Comparison of ENCODE assay signal across 16 cellular contexts in the genomic region with DNA sequence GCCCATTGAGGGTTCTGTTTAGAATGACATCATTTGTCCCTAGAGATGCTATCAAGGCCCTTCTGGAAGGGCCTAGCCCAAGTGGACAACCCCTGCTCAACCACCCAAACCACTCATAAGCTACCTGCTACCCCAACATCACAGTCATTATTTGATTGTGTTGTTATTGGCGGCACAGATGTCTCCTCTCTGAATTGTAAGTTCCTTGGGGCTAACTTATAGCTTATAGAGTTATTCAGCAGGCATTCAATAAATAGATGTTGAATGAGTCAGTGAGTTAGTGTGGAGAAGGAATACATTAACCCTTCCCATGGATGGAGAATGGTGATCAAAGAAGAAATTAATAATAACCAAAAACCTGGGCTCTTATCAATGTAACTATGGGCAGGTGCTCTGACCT.
DNase-seq lines count a peak whose midpoint lies in the region; ATAC-seq, FAIRE-seq and TF ChIP-seq lines count a peak whose summit lies in the region.
"Had no signal": no experiment of that assay in that cellular context is flagged by ENCODE, and none has a peak within 500 bp of the region (broad histone marks: within the 10 kb centered on the region; RNA-seq: fewer than 3 reads in every experiment).

No MANE protein-coding gene starts in this region.

- peaks cover 7% of the 10 kb centered on the region for H3K9me1 ChIP-seq in keratinocyte (ENCODE audit: control insufficient read depth, extremely low read depth, insufficient read depth, low read length)

- H3K36me3 ChIP-seq in Caco-2 (ENCODE audit: control insufficient read depth, insufficient read depth, low read length) (no peaks in the 10 kb centered on the region), astrocyte (ENCODE audit: insufficient read depth, low read length) (no peaks in the 10 kb centered on the region), keratinocyte (ENCODE audit: control insufficient read depth in 2 of 2, extremely low read depth in 1 of 2, insufficient read depth in 2 of 2, low read length in 2 of 2) (no peaks in the 10 kb centered on the region)
- H3K36me3 ChIP-seq: BLaER1 had no signal

- DNase-seq in Caco-2 (no peak), H54 (ENCODE audit: insufficient read length, low spot score) (peak; percentile 13), astrocyte (ENCODE audit: low read depth) (peak; percentile 35), keratinocyte (ENCODE audit: low read depth, low spot score) (no peak), SIG-M5 (lab: John Stamatoyannopoulos, UW) (no peak), cerebellar cortex (ENCODE audit: low spot score) (no peak), omental fat pad (ENCODE audit: low spot score) (no peak)
- DNase-seq: CD4-positive, alpha-beta memory T cell; HCEC 1CT; NCI-H1105 treated with DMSO at 0.1 percent for 48 hours; NCI-H1694; SHP77 had no signal

- POLR2A ChIA-PET in Caco-2 (lab: Charles Lee): no interaction called here

- H2AFZ ChIP-seq in astrocyte (ENCODE audit: low read depth, low read length): no peak overlapping the region
- no peak overlapping the region for H2AFZ ChIP-seq in keratinocyte (ENCODE audit: control insufficient read depth, low read length)

- peaks cover 17% of the 10 kb centered on the region for H3K36me3 Mint-ChIP-seq in Caco-2 (ENCODE audit: insufficient read depth, unreplicated experiment)
- no peaks in the 10 kb centered on the region for H3K36me3 Mint-ChIP-seq in astrocyte (ENCODE audit: low read depth, unreplicated experiment)
- H3K36me3 Mint-ChIP-seq: CD4-positive, alpha-beta memory T cell had no signal

- H3K27ac ChIP-seq in astrocyte (ENCODE audit: low read depth, low read length): no peak overlapping the region
- no peak overlapping the region for H3K27ac ChIP-seq in keratinocyte (ENCODE audit: control insufficient read depth, insufficient read depth, low read length)
- H3K27ac ChIP-seq: BLaER1 had no signal

- peaks cover 51% of the 10 kb centered on the region for H3K4me1 ChIP-seq in Caco-2
- H3K4me1 ChIP-seq in astrocyte (ENCODE audit: insufficient read depth, low read length): peaks cover 18% of the 10 kb centered on the region
- H3K4me1 ChIP-seq in keratinocyte (ENCODE audit: control insufficient read depth, extremely low read depth, insufficient read depth, low read length): peaks cover 44% of the 10 kb centered on the region
- H3K4me1 ChIP-seq: BLaER1 had no signal

- H3K4me3 Mint-ChIP-seq in Caco-2 (ENCODE audit: unreplicated experiment) (no peak overlapping the region), astrocyte (ENCODE audit: unreplicated experiment) (no peak overlapping the region)
- H3K4me3 Mint-ChIP-seq: CD4-positive, alpha-beta memory T cell had no signal

- no TSS peak for BruUV-seq in Caco-2 (replicated peaks; lab: Mats Ljungman, UMichigan)

- no peaks in the 10 kb centered on the region for H3K27me3 ChIP-seq in Caco-2 (replicated peaks; ENCODE audit: control insufficient read depth, insufficient read depth, low read length)
- no peaks in the 10 kb centered on the region for H3K27me3 ChIP-seq in astrocyte (ENCODE audit: insufficient read depth, low read length)
- no peaks in the 10 kb centered on the region for H3K27me3 ChIP-seq in keratinocyte (ENCODE audit: control insufficient read depth, extremely low read depth, insufficient read depth, low read length)
- H3K27me3 ChIP-seq: BLaER1 had no signal

- no peak overlapping the region for H3K4me3 ChIP-seq in Caco-2 (ENCODE audit: low read depth, low read length)
- no peak overlapping the region for H3K4me3 ChIP-seq in astrocyte (ENCODE audit: insufficient read depth, low read depth, low read length)
- H3K4me3 ChIP-seq in keratinocyte (ENCODE audit: control insufficient read depth in 2 of 3, extremely low read depth in 1 of 3, insufficient read depth in 2 of 3, low read depth in 1 of 3, low read length in 3 of 3): no peak overlapping the region
- H3K4me3 ChIP-seq: BLaER1, K562 had no signal

- no peak for FAIRE-seq in H54 (lab: Jason Lieb, UNC)
- no peak for FAIRE-seq in astrocyte (lab: Jason Lieb, UNC)
- FAIRE-seq in keratinocyte (lab: Jason Lieb, UNC): peak; percentile 81
- FAIRE-seq: A204.1, K562 had no signal

- H3K9ac ChIP-seq in astrocyte (ENCODE audit: low read length) (no peak overlapping the region), keratinocyte (ENCODE audit: control insufficient read depth, extremely low read depth, insufficient read depth, low read length) (no peak overlapping the region)
- H3K9ac ChIP-seq: BLaER1 had no signal

- ATAC-seq in HG02623 (IDR thresholded peaks at IDR 0.05; ENCODE audit: unreplicated experiment): no peak
- ATAC-seq in omental fat pad (ENCODE audit: low FRiP score): no peak
- ATAC-seq: K562 had no signal

- H3K79me2 ChIP-seq in astrocyte (ENCODE audit: insufficient read depth, low read length) (no peaks in the 10 kb centered on the region), keratinocyte (ENCODE audit: control insufficient read depth, insufficient read depth, low read length) (no peaks in the 10 kb centered on the region)

- H3K27me3 Mint-ChIP-seq in Caco-2 (ENCODE audit: insufficient read depth, unreplicated experiment) (no peaks in the 10 kb centered on the region), astrocyte (ENCODE audit: low read depth, unreplicated experiment) (peaks cover 5% of the 10 kb centered on the region)

- peaks cover 9% of the 10 kb centered on the region for H3K9me3 Mint-ChIP-seq in Caco-2 (ENCODE audit: unreplicated experiment)
- H3K9me3 Mint-ChIP-seq in astrocyte (ENCODE audit: unreplicated experiment): no peaks in the 10 kb centered on the region
- H3K9me3 Mint-ChIP-seq: CD4-positive, alpha-beta memory T cell had no signal

- H3K4me1 Mint-ChIP-seq in Caco-2 (ENCODE audit: low read depth, unreplicated experiment) (peaks cover 27% of the 10 kb centered on the region), astrocyte (ENCODE audit: low read depth, unreplicated experiment) (peaks cover 36% of the 10 kb centered on the region)
- H3K4me1 Mint-ChIP-seq: CD4-positive, alpha-beta memory T cell had no signal

- H3K27ac Mint-ChIP-seq in Caco-2 (ENCODE audit: unreplicated experiment): peak overlapping the region; percentile 97
- peak overlapping the region; percentile 41 for H3K27ac Mint-ChIP-seq in astrocyte (ENCODE audit: unreplicated experiment)
- H3K27ac Mint-ChIP-seq: CD4-positive, alpha-beta memory T cell had no signal

- dilution Hi-C loops in keratinocyte (cut with MboI; ENCODE audit: extremely low pct_ligation_motif_present, low sequenced_read_pairs): no loop called here

- no peaks in the 10 kb centered on the region for H4K20me1 ChIP-seq in astrocyte (ENCODE audit: insufficient read depth, low read length)
- H4K20me1 ChIP-seq in keratinocyte (ENCODE audit: control insufficient read depth, extremely low read depth, insufficient read depth, low read length): no peaks in the 10 kb centered on the region
- H4K20me1 ChIP-seq: BLaER1 had no signal

- CTCF ChIA-PET in Caco-2 (lab: Charles Lee): no interaction called here

- intact Hi-C loops in Caco-2 (cut with micrococcal nuclease; ENCODE audit: unreplicated experiment): loop anchor here (10.0 kb wide), 1 partner anchor 139 kb away; no protein-coding TSS in a partner anchor

- H3K4me2 ChIP-seq in astrocyte (ENCODE audit: low read length): peak overlapping the region; percentile 49
- peak overlapping the region; percentile 19 for H3K4me2 ChIP-seq in keratinocyte (ENCODE audit: control insufficient read depth, extremely low read depth, insufficient read depth, low read depth, low read length)
- H3K4me2 ChIP-seq: BLaER1 had no signal

- TF ChIP-seq POLR2A in H54 (IDR thresholded peaks at IDR 0.05; ENCODE audit: low read depth, low read length): no peak

- H3K9me3 ChIP-seq in Caco-2 (no peaks in the 10 kb centered on the region), astrocyte (ENCODE audit: insufficient read depth, low read depth, low read length) (no peaks in the 10 kb centered on the region), keratinocyte (ENCODE audit: control insufficient read depth, low read depth, low read length) (no peaks in the 10 kb centered on the region)
- H3K9me3 ChIP-seq: BLaER1 had no signal

- TF ChIP-seq CTCF in Caco-2 (IDR thresholded peaks at IDR 0.05; ENCODE audit: insufficient read depth in 1 of 2, low read depth in 1 of 2, low read length in 1 of 2, severe bottlenecking in 1 of 2, unreplicated experiment in 1 of 2): no peak
- no peak for TF ChIP-seq CTCF in astrocyte (IDR thresholded peaks at IDR 0.05; ENCODE audit: insufficient read depth, low read depth, low read length)
- no peak for TF ChIP-seq CTCF in keratinocyte (optimal IDR thresholded peaks at IDR 0.05 in 1 of 3, IDR thresholded peaks at IDR 0.05 in 1 of 3, conservative IDR thresholded peaks at IDR 0.05 in 1 of 3; ENCODE audit: extremely low read depth in 1 of 3, insufficient read depth in 2 of 3, low read length in 3 of 3)
- TF ChIP-seq CTCF in omental fat pad (IDR thresholded peaks at IDR 0.05): no peak

Comparison
In these comparisons a context has a peak if more than half of its experiments do, and no peak if none do; other contexts are left out.
1. DNase-seq: peak in H54 (single experiment) and astrocyte (single experiment); none in Caco-2 (0 of 2), keratinocyte (single experiment), SIG-M5 (single experiment), cerebellar cortex (single experiment) and omental fat pad (single experiment).